8 cellular contexts compared by ENCODE assay signal in the genomic region with DNA sequence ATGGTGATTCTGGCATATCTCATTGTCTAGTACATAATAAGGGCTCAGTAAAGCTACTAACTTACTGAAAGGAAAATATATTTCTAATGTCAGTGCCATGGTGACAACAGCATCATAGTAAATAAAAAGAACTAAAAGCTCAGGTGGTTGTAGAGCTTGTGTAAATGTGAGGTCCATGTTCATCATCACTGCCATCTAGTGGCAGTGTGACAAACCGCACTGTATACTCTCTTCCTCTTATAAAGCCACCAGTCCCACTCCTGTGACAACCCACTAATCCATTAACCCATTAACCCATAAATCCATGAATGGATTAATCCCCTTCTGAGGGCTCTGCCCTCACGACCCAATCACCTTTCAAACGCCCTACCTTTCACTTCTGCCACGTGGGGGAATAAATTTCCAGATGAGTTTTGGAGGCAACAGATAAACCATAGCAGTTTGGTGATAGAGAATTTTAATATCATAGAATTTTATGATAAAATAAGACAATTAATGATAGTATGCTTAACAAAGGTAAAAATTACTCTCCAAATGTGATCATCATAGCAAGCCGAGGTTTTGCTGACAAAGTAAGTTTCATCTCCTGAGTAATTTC.
A peak's percentile ranks its signal among the peaks of the same experiment; 100 is the strongest.
DNase-seq lines count a peak whose midpoint lies in the region; ATAC-seq and TF ChIP-seq lines count a peak whose summit lies in the region.

No MANE protein-coding gene starts in this region.

- H3K9me3 ChIP-seq in MM.1S (replicated peaks; ENCODE audit: insufficient read depth, low read length) (no peaks in the 10 kb centered on the region), colonic mucosa (no peaks in the 10 kb centered on the region), liver (ENCODE audit: control insufficient read depth in 4 of 4, low read length in 3 of 4) (no peaks in the 10 kb centered on the region), testis (no peaks in the 10 kb centered on the region)

- no peak for TF ChIP-seq POLR2A in testis (IDR thresholded peaks at IDR 0.05)

- intact Hi-C loops in colonic mucosa (cut with DNase I) (loop anchor here (5.0 kb wide), 1 partner anchor 218 kb away; no protein-coding TSS in a partner anchor), testis (cut with DNase I; ENCODE audit: low total_unique reads) (no loop called here)

- TF ChIP-seq RAD21 in liver (IDR thresholded peaks at IDR 0.05): peak; percentile 75 to 82

- no peaks in the 10 kb centered on the region for H3F3A ChIP-seq in MM.1S (ENCODE audit: insufficient read depth, low read length)

- H3K4me2 ChIP-seq in MM.1S (ENCODE audit: low read depth, low read length): no peak overlapping the region

- no peaks in the 10 kb centered on the region for H3K27me3 ChIP-seq in MM.1S (replicated peaks; ENCODE audit: insufficient read depth, low read length)
- H3K27me3 ChIP-seq in colonic mucosa: no peaks in the 10 kb centered on the region
- H3K27me3 ChIP-seq in liver (ENCODE audit: control insufficient read depth in 4 of 4, insufficient read depth in 4 of 4, low read length in 3 of 4): no peaks in the 10 kb centered on the region
- no peaks in the 10 kb centered on the region for H3K27me3 ChIP-seq in testis

- H3K4me1 ChIP-seq in MM.1S (ENCODE audit: low read length) (no peaks in the 10 kb centered on the region), colonic mucosa (no peaks in the 10 kb centered on the region), liver (ENCODE audit: control insufficient read depth in 4 of 4, insufficient read depth in 4 of 4, low read length in 3 of 4) (no peaks in the 10 kb centered on the region), testis (no peaks in the 10 kb centered on the region)

- H2AFZ ChIP-seq in MM.1S (ENCODE audit: low read length): no peak overlapping the region

- H4K20me1 ChIP-seq in MM.1S (ENCODE audit: insufficient read depth, low read length): no peaks in the 10 kb centered on the region

- no peak overlapping the region for H3K9ac ChIP-seq in MM.1S (ENCODE audit: low read length)
- H3K9ac ChIP-seq in colonic mucosa (ENCODE audit: low read depth in 2 of 2, low read length in 2 of 2): no peak overlapping the region
- H3K9ac ChIP-seq in liver (ENCODE audit: low read depth in 1 of 2, low read length in 2 of 2): no peak overlapping the region

- DNase-seq in AG08395 (ENCODE audit: low spot score) (peak; percentile 49), MM.1S (peak; percentile 30), colonic mucosa (peak; percentile 35), testis (peak; percentile 76)

- no peaks in the 10 kb centered on the region for H3K79me2 ChIP-seq in MM.1S (ENCODE audit: low read length)

- TF ChIP-seq CTCF in GM12875 (IDR thresholded peaks at IDR 0.05; ENCODE audit: borderline replicate concordance, insufficient read depth, low read depth, low read length) (peak; percentile 79), MM.1S (IDR thresholded peaks at IDR 0.05; ENCODE audit: low read length) (peak; percentile 59), colonic mucosa (IDR thresholded peaks at IDR 0.05) (peak; percentile 81), liver (IDR thresholded peaks at IDR 0.05; ENCODE audit: low read depth, low read length, missing input control) (peak; percentile 86), testis (IDR thresholded peaks at IDR 0.05) (peak; percentile 76 to 85 (median 76))

- H3K27ac ChIP-seq in MM.1S (ENCODE audit: low read length) (no peak overlapping the region), colonic mucosa (no peak overlapping the region), liver (ENCODE audit: low read depth in 1 of 2, low read length in 2 of 2) (no peak overlapping the region), testis (no peak overlapping the region)

- no peak overlapping the region for H3K4me3 ChIP-seq in GM12875 (ENCODE audit: low read depth, low read length)
- no peak overlapping the region for H3K4me3 ChIP-seq in MM.1S (ENCODE audit: low read length)
- H3K4me3 ChIP-seq in colonic mucosa: no peak overlapping the region
- H3K4me3 ChIP-seq in liver (ENCODE audit: low read depth in 1 of 3, low read length in 3 of 3): no peak overlapping the region
- H3K4me3 ChIP-seq in testis: no peak overlapping the region

- 11% methylated on average over 5 of the region's 5 CpGs for WGBS in liver
- 21% methylated on average over 5 of the region's 5 CpGs for WGBS in testis, 2 donors

- no peaks in the 10 kb centered on the region for H3K36me3 ChIP-seq in MM.1S (replicated peaks; ENCODE audit: insufficient read depth, low read length)
- no peaks in the 10 kb centered on the region for H3K36me3 ChIP-seq in colonic mucosa
- H3K36me3 ChIP-seq in liver (ENCODE audit: control insufficient read depth in 4 of 4, insufficient read depth in 3 of 4, low read depth in 1 of 4, low read length in 3 of 4): no peaks in the 10 kb centered on the region
- H3K36me3 ChIP-seq in testis (ENCODE audit: low read depth, missing control alignments): no peaks in the 10 kb centered on the region

- no peaks in the 10 kb centered on the region for H3K9me2 ChIP-seq in MM.1S (replicated peaks; ENCODE audit: insufficient read depth, low read length)

- ATAC-seq in HG02588 (IDR thresholded peaks at IDR 0.05; ENCODE audit: unreplicated experiment) (peak; percentile 89), SK-N-SH treated with all-trans-retinoic acid at 6 μM for 48 hours (peak; percentile 96)

TF ChIP-seq in SK-N-SH treated with all-trans-retinoic acid at 6 μM for 48 hours, 23 proteins besides CTCF, POLR2A, EP300 and RAD21:
- TF ChIP-seq ZFP30 (CRISPR knock-in tag; IDR thresholded peaks at IDR 0.05) (no peak), BACH2 (CRISPR knock-in tag; IDR thresholded peaks at IDR 0.05; ENCODE audit: borderline replicate concordance) (no peak), ESRRG (CRISPR knock-in tag; IDR thresholded peaks at IDR 0.05) (no peak), GLIS3 (CRISPR knock-in tag; IDR thresholded peaks at IDR 0.05) (no peak), SNAI2 (CRISPR knock-in tag; IDR thresholded peaks at IDR 0.05) (no peak), ISL1 (CRISPR knock-in tag; IDR thresholded peaks at IDR 0.05) (no peak), ZFP3 (CRISPR knock-in tag; IDR thresholded peaks at IDR 0.05) (no peak)
- TF ChIP-seq, protein P1, sequence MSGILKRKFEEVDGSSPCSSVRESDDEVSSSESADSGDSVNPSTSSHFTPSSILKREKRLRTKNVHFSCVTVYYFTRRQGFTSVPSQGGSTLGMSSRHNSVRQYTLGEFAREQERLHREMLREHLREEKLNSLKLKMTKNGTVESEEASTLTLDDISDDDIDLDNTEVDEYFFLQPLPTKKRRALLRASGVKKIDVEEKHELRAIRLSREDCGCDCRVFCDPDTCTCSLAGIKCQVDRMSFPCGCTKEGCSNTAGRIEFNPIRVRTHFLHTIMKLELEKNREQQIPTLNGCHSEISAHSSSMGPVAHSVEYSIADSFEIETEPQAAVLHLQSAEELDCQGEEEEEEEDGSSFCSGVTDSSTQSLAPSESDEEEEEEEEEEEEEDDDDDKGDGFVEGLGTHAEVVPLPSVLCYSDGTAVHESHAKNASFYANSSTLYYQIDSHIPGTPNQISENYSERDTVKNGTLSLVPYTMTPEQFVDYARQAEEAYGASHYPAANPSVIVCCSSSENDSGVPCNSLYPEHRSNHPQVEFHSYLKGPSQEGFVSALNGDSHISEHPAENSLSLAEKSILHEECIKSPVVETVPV (CRISPR knock-in tag; IDR thresholded peaks at IDR 0.05): no peak
TF ChIP-seq in SK-N-SH treated with all-trans-retinoic acid at 6 μM for 48 hours: peak in this region for 0.

TF ChIP-seq in liver, 16 proteins besides CTCF, POLR2A, EP300 and RAD21:
- TF ChIP-seq, protein P2, sequence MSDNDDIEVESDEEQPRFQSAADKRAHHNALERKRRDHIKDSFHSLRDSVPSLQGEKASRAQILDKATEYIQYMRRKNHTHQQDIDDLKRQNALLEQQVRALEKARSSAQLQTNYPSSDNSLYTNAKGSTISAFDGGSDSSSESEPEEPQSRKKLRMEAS (IDR thresholded peaks at IDR 0.05): no peak
- no peak for TF ChIP-seq RXRA (IDR thresholded peaks at IDR 0.05)
- TF ChIP-seq, protein P3, sequence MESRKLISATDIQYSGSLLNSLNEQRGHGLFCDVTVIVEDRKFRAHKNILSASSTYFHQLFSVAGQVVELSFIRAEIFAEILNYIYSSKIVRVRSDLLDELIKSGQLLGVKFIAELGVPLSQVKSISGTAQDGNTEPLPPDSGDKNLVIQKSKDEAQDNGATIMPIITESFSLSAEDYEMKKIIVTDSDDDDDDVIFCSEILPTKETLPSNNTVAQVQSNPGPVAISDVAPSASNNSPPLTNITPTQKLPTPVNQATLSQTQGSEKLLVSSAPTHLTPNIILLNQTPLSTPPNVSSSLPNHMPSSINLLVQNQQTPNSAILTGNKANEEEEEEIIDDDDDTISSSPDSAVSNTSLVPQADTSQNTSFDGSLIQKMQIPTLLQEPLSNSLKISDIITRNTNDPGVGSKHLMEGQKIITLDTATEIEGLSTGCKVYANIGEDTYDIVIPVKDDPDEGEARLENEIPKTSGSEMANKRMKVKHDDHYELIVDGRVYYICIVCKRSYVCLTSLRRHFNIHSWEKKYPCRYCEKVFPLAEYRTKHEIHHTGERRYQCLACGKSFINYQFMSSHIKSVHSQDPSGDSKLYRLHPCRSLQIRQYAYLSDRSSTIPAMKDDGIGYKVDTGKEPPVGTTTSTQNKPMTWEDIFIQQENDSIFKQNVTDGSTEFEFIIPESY (IDR thresholded peaks at IDR 0.05): no peak
- TF ChIP-seq NR2F2 (IDR thresholded peaks at IDR 0.05): no peak
- TF ChIP-seq HNF4G (IDR thresholded peaks at IDR 0.05): no peak
- TF ChIP-seq EGR1 (IDR thresholded peaks at IDR 0.05; ENCODE audit: low read depth in 2 of 2): no peak
- TF ChIP-seq HNF4A (conservative IDR thresholded peaks at IDR 0.05): no peak
- TF ChIP-seq FOXA2 (IDR thresholded peaks at IDR 0.05): no peak
- TF ChIP-seq GABPA (IDR thresholded peaks at IDR 0.05 in 1 of 2, conservative IDR thresholded peaks at IDR 0.05 in 1 of 2): no peak
- no peak for TF ChIP-seq SP1 (IDR thresholded peaks at IDR 0.05)
- no peak for TF ChIP-seq FOXA1 (IDR thresholded peaks at IDR 0.05)
- TF ChIP-seq, protein P4, sequence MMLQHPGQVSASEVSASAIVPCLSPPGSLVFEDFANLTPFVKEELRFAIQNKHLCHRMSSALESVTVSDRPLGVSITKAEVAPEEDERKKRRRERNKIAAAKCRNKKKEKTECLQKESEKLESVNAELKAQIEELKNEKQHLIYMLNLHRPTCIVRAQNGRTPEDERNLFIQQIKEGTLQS (IDR thresholded peaks at IDR 0.05): no peak
